Comparison of ENCODE assay signal across 16 cellular contexts in genomic region chr5:56543431-56544385, GRCh38.
DNase-seq lines count a peak whose midpoint lies in the region; ATAC-seq and TF ChIP-seq lines count a peak whose summit lies in the region.
"Had no signal": no experiment of that assay in that cellular context is flagged by ENCODE, and none has a peak within 500 bp of the region (broad histone marks: within the 10 kb centered on the region; RNA-seq: fewer than 3 reads in every experiment).

No MANE protein-coding gene starts in this region.

- H3K4me1 ChIP-seq in mesenchymal stem cell (ENCODE audit: control insufficient read depth, insufficient read depth, low read depth, low read length) (no peaks in the 10 kb centered on the region), osteoblast (ENCODE audit: insufficient read depth, low read length) (no peaks in the 10 kb centered on the region), endodermal cell (ENCODE audit: control insufficient read depth, insufficient read depth, low read length) (no peaks in the 10 kb centered on the region)
- H3K4me1 ChIP-seq: body of pancreas, pancreas had no signal

- no peaks in the 10 kb centered on the region for H3K36me3 Mint-ChIP-seq in Calu3 (ENCODE audit: insufficient read depth, unreplicated experiment)
- no peaks in the 10 kb centered on the region for H3K36me3 Mint-ChIP-seq in endodermal cell (ENCODE audit: low read depth)

- peak overlapping the region; percentile 12 for H4K8ac ChIP-seq in mesenchymal stem cell (ENCODE audit: low read length)

- peaks cover 27% of the 10 kb centered on the region for H3K4me1 Mint-ChIP-seq in Calu3 (ENCODE audit: low read depth, unreplicated experiment)
- H3K4me1 Mint-ChIP-seq in endodermal cell: no peaks in the 10 kb centered on the region

- H4K91ac ChIP-seq in mesenchymal stem cell (ENCODE audit: low read length): no peak overlapping the region

- H3K4me2 ChIP-seq in mesenchymal stem cell (ENCODE audit: low read length, poor library complexity, severe bottlenecking) (no peak overlapping the region), osteoblast (ENCODE audit: insufficient read depth, low read length) (no peak overlapping the region)

- H3K79me1 ChIP-seq in mesenchymal stem cell (replicated peaks; ENCODE audit: low read length, poor library complexity, severe bottlenecking): no peaks in the 10 kb centered on the region

- no peak overlapping the region for H3K4me3 ChIP-seq in brain microvascular endothelial cell (ENCODE audit: low read depth, low read length)
- no peak overlapping the region for H3K4me3 ChIP-seq in mesenchymal stem cell (ENCODE audit: insufficient read depth in 1 of 2, low read depth in 1 of 2, low read length in 2 of 2)
- H3K4me3 ChIP-seq in osteoblast (ENCODE audit: insufficient read depth, low read length): no peak overlapping the region
- no peak overlapping the region for H3K4me3 ChIP-seq in endodermal cell (ENCODE audit: low read length)
- H3K4me3 ChIP-seq: body of pancreas, pancreas had no signal

- H3K18ac ChIP-seq in mesenchymal stem cell (ENCODE audit: low read depth in 1 of 2, low read length in 2 of 2): no peak overlapping the region

- no peak overlapping the region for H3K14ac ChIP-seq in mesenchymal stem cell (ENCODE audit: low read length in 2 of 2)

- CTCF ChIA-PET in Calu3 (lab: Charles Lee): no interaction called here

- H3K9me3 Mint-ChIP-seq in Calu3 (ENCODE audit: low read depth, unreplicated experiment): no peaks in the 10 kb centered on the region
- no peaks in the 10 kb centered on the region for H3K9me3 Mint-ChIP-seq in endodermal cell

- no peak overlapping the region for H2BK12ac ChIP-seq in mesenchymal stem cell (ENCODE audit: low read length in 2 of 2)

- no peaks in the 10 kb centered on the region for H3K9me3 ChIP-seq in mesenchymal stem cell (ENCODE audit: control insufficient read depth, low read length)
- no peaks in the 10 kb centered on the region for H3K9me3 ChIP-seq in osteoblast (ENCODE audit: low read depth, low read length)
- H3K9me3 ChIP-seq in endodermal cell (ENCODE audit: control insufficient read depth, low read length): no peaks in the 10 kb centered on the region
- H3K9me3 ChIP-seq: body of pancreas, pancreas had no signal

- no peak overlapping the region for H2BK120ac ChIP-seq in mesenchymal stem cell (ENCODE audit: low read depth, low read length)

- H3K79me2 ChIP-seq in osteoblast (ENCODE audit: insufficient read depth, low read length): no peaks in the 10 kb centered on the region

- H2BK15ac ChIP-seq in mesenchymal stem cell (ENCODE audit: low read depth, poor library complexity, severe bottlenecking): no peak overlapping the region

- H4K20me1 ChIP-seq in osteoblast (ENCODE audit: insufficient read depth, low read length): no peaks in the 10 kb centered on the region

- DNase-seq in Calu3 (peak; percentile 8), M059J (ENCODE audit: low read depth) (peak; percentile 79), brain microvascular endothelial cell (peak; percentile 19), mesenchymal stem cell (peak; percentile 39), osteoblast (ENCODE audit: insufficient read length, low spot score, missing footprints) (no peak), endodermal cell (no peak)
- DNase-seq: activated CD8-positive, alpha-beta memory T cell treated with anti-CD3 and anti-CD28 coated beads for 24 hours; activated effector memory CD4-positive, alpha-beta T cell treated with anti-CD3 and anti-CD28 coated beads, Interleukin-2, amount 50 U/mL, for 16 hours; body of pancreas; effector CD4-positive, alpha-beta T cell; NCI-H1105; NCI-H446; pancreas had no signal

- BruUV-seq in Calu3 (replicated peaks; lab: Mats Ljungman, UMichigan): no TSS peak

- no peak overlapping the region for H3K4me3 Mint-ChIP-seq in Calu3 (ENCODE audit: low read depth, unreplicated experiment)
- H3K4me3 Mint-ChIP-seq in endodermal cell: no peak overlapping the region
- H3K4me3 Mint-ChIP-seq: B cell had no signal

- H3K27ac ChIP-seq in brain microvascular endothelial cell (no peak overlapping the region), mesenchymal stem cell (ENCODE audit: low read length, poor library complexity, severe bottlenecking) (peak overlapping the region; percentile 36), osteoblast (ENCODE audit: low read depth, low read length) (no peak overlapping the region), endodermal cell (ENCODE audit: low read depth, low read length) (no peak overlapping the region)
- H3K27ac ChIP-seq: body of pancreas, pancreas had no signal

- no peaks in the 10 kb centered on the region for H3K27me3 ChIP-seq in brain microvascular endothelial cell (replicated peaks)
- no peaks in the 10 kb centered on the region for H3K27me3 ChIP-seq in mesenchymal stem cell (ENCODE audit: control insufficient read depth in 1 of 2, insufficient read depth in 1 of 2, low read length in 2 of 2)
- peaks cover 5% of the 10 kb centered on the region for H3K27me3 ChIP-seq in osteoblast (ENCODE audit: insufficient read depth, low read length)
- no peaks in the 10 kb centered on the region for H3K27me3 ChIP-seq in endodermal cell (ENCODE audit: control insufficient read depth, insufficient read depth, low read length, poor library complexity, severe bottlenecking)
- H3K27me3 ChIP-seq: body of pancreas, pancreas had no signal

- no peak overlapping the region for H3K23ac ChIP-seq in mesenchymal stem cell (ENCODE audit: low read length in 2 of 2)

- H2AFZ ChIP-seq in mesenchymal stem cell (ENCODE audit: low read depth, low read length) (no peak overlapping the region), osteoblast (ENCODE audit: low read length) (no peak overlapping the region)

- no peak for TF ChIP-seq CTCF in Calu3 (IDR thresholded peaks at IDR 0.05; ENCODE audit: unreplicated experiment)
- TF ChIP-seq CTCF in brain microvascular endothelial cell (IDR thresholded peaks at IDR 0.05; ENCODE audit: low read depth, low read length, missing control alignments): no peak
- no peak for TF ChIP-seq CTCF in osteoblast (IDR thresholded peaks at IDR 0.05; ENCODE audit: extremely low read depth, low read depth, low read length)
- TF ChIP-seq CTCF in endodermal cell (conservative IDR thresholded peaks at IDR 0.05): no peak

- H3K9ac ChIP-seq in mesenchymal stem cell (ENCODE audit: low read length): no peak overlapping the region
- H3K9ac ChIP-seq in endodermal cell (ENCODE audit: extremely low read depth, low read length, poor library complexity, severe bottlenecking): no peak overlapping the region

- ATAC-seq in HG03457 (IDR thresholded peaks at IDR 0.05; ENCODE audit: unreplicated experiment): no peak
- ATAC-seq in GM18867 (IDR thresholded peaks at IDR 0.05; ENCODE audit: unreplicated experiment): no peak
- ATAC-seq: body of pancreas, pancreas had no signal

- H3K4ac ChIP-seq in mesenchymal stem cell (ENCODE audit: low read depth in 1 of 2, low read length in 2 of 2): no peak overlapping the region

- H3K36me3 ChIP-seq in brain microvascular endothelial cell (replicated peaks): no peaks in the 10 kb centered on the region
- no peaks in the 10 kb centered on the region for H3K36me3 ChIP-seq in mesenchymal stem cell (ENCODE audit: control insufficient read depth in 1 of 2, insufficient read depth in 2 of 2, low read depth in 1 of 2, low read length in 2 of 2)
- no peaks in the 10 kb centered on the region for H3K36me3 ChIP-seq in osteoblast (ENCODE audit: insufficient read depth, low read length)
- no peaks in the 10 kb centered on the region for H3K36me3 ChIP-seq in endodermal cell (ENCODE audit: control insufficient read depth, insufficient read depth, low read length)
- H3K36me3 ChIP-seq: pancreas had no signal

- in situ Hi-C loops in brain microvascular endothelial cell (cut with HindIII; ENCODE audit: low pct_ligation_motif_present, low sequenced_read_pairs): no loop called here

- 51% methylated on average over 5 of the region's 6 CpGs for WGBS in mesenchymal stem cell
- WGBS in endodermal cell (ENCODE audit: insufficient coverage in 1 of 2, insufficient read length in 1 of 2), 2 experiments: 93 to 96% methylated on average over 3 to 6 of the region's 6 CpGs

- no peak overlapping the region for H2BK5ac ChIP-seq in mesenchymal stem cell (ENCODE audit: low read depth, low read length, poor library complexity, severe bottlenecking)

- peak overlapping the region; percentile 82 for H2AK5ac ChIP-seq in mesenchymal stem cell (ENCODE audit: low read length, severe bottlenecking)

- H3K27me3 Mint-ChIP-seq in Calu3 (ENCODE audit: unreplicated experiment) (no peaks in the 10 kb centered on the region), endodermal cell (ENCODE audit: insufficient read depth) (peaks cover 3% of the 10 kb centered on the region)
- H3K27me3 Mint-ChIP-seq: B cell had no signal

- intact Hi-C loops in Calu3 (cut with micrococcal nuclease; ENCODE audit: unreplicated experiment): no loop called here

- peak overlapping the region; percentile 65 for H3K27ac Mint-ChIP-seq in Calu3 (ENCODE audit: unreplicated experiment)
- H3K27ac Mint-ChIP-seq in endodermal cell: no peak overlapping the region
- H3K27ac Mint-ChIP-seq: B cell had no signal

Comparison
In these comparisons a context has a peak if more than half of its experiments do, and no peak if none do; other contexts are left out.
1. DNase-seq: peak in Calu3 (single experiment), M059J (single experiment), brain microvascular endothelial cell (single experiment) and mesenchymal stem cell (single experiment); none in osteoblast (single experiment) and endodermal cell (single experiment).